In the genomic region with DNA sequence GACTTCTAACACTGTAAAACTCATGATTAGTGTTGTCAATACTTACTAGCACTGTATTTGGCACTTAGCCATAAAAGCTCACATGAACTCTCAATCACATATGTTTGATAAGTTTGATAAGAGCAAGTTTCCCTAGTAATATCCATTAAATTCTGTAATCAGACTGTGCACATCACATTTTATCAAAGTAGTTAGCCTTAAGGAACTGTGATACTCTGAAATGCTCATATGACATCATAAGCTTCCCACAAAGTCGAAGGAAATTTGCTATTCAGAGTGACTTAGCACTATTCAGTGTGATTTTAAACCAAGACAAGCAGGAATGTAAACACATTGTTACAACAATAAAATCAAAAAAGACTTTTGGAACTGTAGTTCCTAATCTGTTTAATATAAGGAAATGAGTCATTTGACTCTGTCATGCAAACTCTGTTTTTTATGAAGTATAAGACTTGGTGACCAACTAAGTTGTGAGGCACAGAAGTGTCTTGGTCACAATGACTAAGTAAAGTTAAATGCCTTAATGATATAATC, we compare ENCODE assay signal across 9 cellular contexts. TPM values are rescaled to one million over a fixed set of nuclear protein-coding genes. Genes with fewer than 3 reads are reported as not detected.
DNase-seq lines count a peak whose midpoint lies in the region; ATAC-seq and TF ChIP-seq lines count a peak whose summit lies in the region.
"Had no signal": no experiment of that assay in that cellular context is flagged by ENCODE, and none has a peak within 500 bp of the region (broad histone marks: within the 10 kb centered on the region; RNA-seq: fewer than 3 reads in every experiment).

No MANE protein-coding gene starts in this region.

- H3K27ac ChIP-seq in GM23248 (peak overlapping the region; percentile 98), SJSA1 (peak overlapping the region; percentile 98), gastroesophageal sphincter (no peak overlapping the region), transverse colon (no peak overlapping the region)

- no peaks in the 10 kb centered on the region for H3K27me3 ChIP-seq in GM23248 (replicated peaks; ENCODE audit: insufficient read depth)
- no peaks in the 10 kb centered on the region for H3K27me3 ChIP-seq in SJSA1 (replicated peaks)
- H3K27me3 ChIP-seq in gastroesophageal sphincter, result no peaks in the 10 kb centered on the region
- no peaks in the 10 kb centered on the region for H3K27me3 ChIP-seq in transverse colon

- peaks cover 38% of the 10 kb centered on the region for H3K36me3 ChIP-seq in GM23248 (ENCODE audit: low read depth)
- H3K36me3 ChIP-seq in SJSA1, result peaks cover 55% of the 10 kb centered on the region
- H3K36me3 ChIP-seq in gastroesophageal sphincter, result no peaks in the 10 kb centered on the region
- no peaks in the 10 kb centered on the region for H3K36me3 ChIP-seq in transverse colon

- H3K4me2 ChIP-seq in GM23248 (ENCODE audit: unreplicated experiment), result peak overlapping the region; percentile 49

- peaks cover 56% of the 10 kb centered on the region for H3K79me2 ChIP-seq in GM23248 (ENCODE audit: insufficient read depth)

- 0% methylated on average over 1 of the region's 1 CpG for WGBS in GM23248 (ENCODE audit: low coverage in 1 of 2, low lambda C conversion rate in 2 of 2, missing lambda C conversion rate in 2 of 2), 2 experiments
- 10 to 33% methylated on average over 1 of the region's 1 CpG for WGBS in gastroesophageal sphincter (ENCODE audit: low coverage in 1 of 2), 2 donors
- WGBS in transverse colon (ENCODE audit: low coverage in 1 of 2), 2 donors, result 25 to 43% methylated on average over 1 of the region's 1 CpG

- intact Hi-C loops in transverse colon (cut with DNase I; ENCODE audit: low total_unique reads) (no loop called here), posterior vena cava (cut with DNase I) (no loop called here)

- H3K4me1 ChIP-seq in GM23248 (ENCODE audit: insufficient read depth) (peaks cover 36% of the 10 kb centered on the region), SJSA1 (replicated peaks) (peaks cover 28% of the 10 kb centered on the region), gastroesophageal sphincter (peaks cover 0 to 11% (median 0%) of the 10 kb centered on the region in 3 donors), transverse colon (peaks cover 0 to 7% (median 0%) of the 10 kb centered on the region in 4 donors)

- H3K9me3 ChIP-seq in GM23248 (ENCODE audit: low read depth) (no peaks in the 10 kb centered on the region), SJSA1 (replicated peaks) (no peaks in the 10 kb centered on the region), gastroesophageal sphincter (no peaks in the 10 kb centered on the region), transverse colon (no peaks in the 10 kb centered on the region)

- no peaks in the 10 kb centered on the region for H4K20me1 ChIP-seq in GM23248 (ENCODE audit: insufficient read depth)

- no peak overlapping the region for H3K4me3 ChIP-seq in AG10803 (ENCODE audit: low read length)
- H3K4me3 ChIP-seq in GM23248, result 0 out of 2 replicates have a peak overlapping the region, but pooled peaks have one; percentile 11
- H3K4me3 ChIP-seq in SJSA1, result no peak overlapping the region
- no peak overlapping the region for H3K4me3 ChIP-seq in gastroesophageal sphincter
- no peak overlapping the region for H3K4me3 ChIP-seq in transverse colon

- DNase-seq in AG10803 (ENCODE audit: low read depth), result peak; percentile 95
- peak; percentile 90 for DNase-seq in GM23248
- DNase-seq in SJSA1 (ENCODE audit: low read depth in 1 of 2, low spot score in 2 of 2), result peak in 1 of 2 experiments; percentile 92
- no peak for DNase-seq in NCI-H1694 treated with DMSO at 0.1 percent for 48 hours (lab: John Stamatoyannopoulos, UW)
- DNase-seq in transverse colon, result no peak
- no peak for DNase-seq in posterior vena cava (ENCODE audit: low spot score)
- DNase-seq in stimulated activated CD8-positive, alpha-beta memory T cell treated with anti-CD3 and anti-CD28 coated beads, Interleukin-4, amount 100 ng/mL, for 48 hours, result no peak
- DNase-seq: NCI-H524 had no signal

- no peaks in the 10 kb centered on the region for H3K9me2 ChIP-seq in GM23248 (ENCODE audit: insufficient read depth)

- peak overlapping the region; percentile 78 for H3K9ac ChIP-seq in GM23248

- TF ChIP-seq CTCF in AG10803 (conservative IDR thresholded peaks at IDR 0.05; ENCODE audit: low read length), result no peak
- TF ChIP-seq CTCF in gastroesophageal sphincter (IDR thresholded peaks at IDR 0.05), result no peak
- TF ChIP-seq CTCF in transverse colon (IDR thresholded peaks at IDR 0.05), result no peak

- TF ChIP-seq POLR2A in gastroesophageal sphincter (IDR thresholded peaks at IDR 0.05) (no peak), transverse colon (IDR thresholded peaks at IDR 0.05) (no peak)

- peaks cover 41% of the 10 kb centered on the region for H3F3A ChIP-seq in GM23248 (ENCODE audit: insufficient read depth)

- in situ Hi-C loops in GM23248 (cut with MboI) (no loop called here), transverse colon (cut with MboI; ENCODE audit: low pct_ligation_motif_present in 1 of 4, low pct_unique_long_range_greater_than_20kb in 1 of 4, low sequenced_read_pairs in 3 of 4) (no loop called here)

- peak; percentile 36 for ATAC-seq in gastroesophageal sphincter

- H2AFZ ChIP-seq in GM23248, result no peak overlapping the region

- TF ChIP-seq EP300 in gastroesophageal sphincter (IDR thresholded peaks at IDR 0.05), result no peak
- TF ChIP-seq EP300 in transverse colon (IDR thresholded peaks at IDR 0.05; ENCODE audit: low read depth), result no peak

RNA-seq across cellular contexts. Expression of gene SLC7A11, which starts 6.7 kb away (rescaled TPM):
- total RNA-seq in GM23248 (2014; rRNA removed; shearing (Covaris generic)), result 67.2 and 72.3 TPM in 2 replicates
- 19.6 and 20.6 TPM in 2 replicates for polyA plus RNA-seq in GM23248 (2016; fragmentation: Nextera tagmentation; extraction: Ambion mirVana)
- total RNA-seq in SJSA1 (2014; rRNA removed; shearing (Covaris generic)), result 33.0 and 45.5 TPM in 2 replicates
- under 1 TPM; 0.13 to 0.67 (median 0.33) TPM for total RNA-seq in gastroesophageal sphincter
- total RNA-seq in transverse colon, result 1 to 10 TPM in 1 of 4 donors, under 1 TPM in 2, not detected in 1; under 0.01 to 2.5 (median 0.82) TPM
- 1 to 10 TPM in 1 of 2 donors, under 1 TPM in 1; 0.33 to 1.9 TPM for total RNA-seq in posterior vena cava

Comparison
In these comparisons a context has a peak if more than half of its experiments do, and no peak if none do; other contexts are left out.
1. DNase-seq: peak in AG10803 (single experiment) and GM23248 (single experiment); none in NCI-H1694 treated with DMSO at 0.1 percent for 48 hours (single experiment), transverse colon (single experiment), posterior vena cava (single experiment) and stimulated activated CD8-positive, alpha-beta memory T cell treated with anti-CD3 and anti-CD28 coated beads, Interleukin-4, amount 100 ng/mL, for 48 hours (single experiment).
2. H3K27ac ChIP-seq: peak in GM23248 (single experiment) and SJSA1 (single experiment); none in gastroesophageal sphincter (0 of 4) and transverse colon (0 of 4).